In the genomic region with DNA sequence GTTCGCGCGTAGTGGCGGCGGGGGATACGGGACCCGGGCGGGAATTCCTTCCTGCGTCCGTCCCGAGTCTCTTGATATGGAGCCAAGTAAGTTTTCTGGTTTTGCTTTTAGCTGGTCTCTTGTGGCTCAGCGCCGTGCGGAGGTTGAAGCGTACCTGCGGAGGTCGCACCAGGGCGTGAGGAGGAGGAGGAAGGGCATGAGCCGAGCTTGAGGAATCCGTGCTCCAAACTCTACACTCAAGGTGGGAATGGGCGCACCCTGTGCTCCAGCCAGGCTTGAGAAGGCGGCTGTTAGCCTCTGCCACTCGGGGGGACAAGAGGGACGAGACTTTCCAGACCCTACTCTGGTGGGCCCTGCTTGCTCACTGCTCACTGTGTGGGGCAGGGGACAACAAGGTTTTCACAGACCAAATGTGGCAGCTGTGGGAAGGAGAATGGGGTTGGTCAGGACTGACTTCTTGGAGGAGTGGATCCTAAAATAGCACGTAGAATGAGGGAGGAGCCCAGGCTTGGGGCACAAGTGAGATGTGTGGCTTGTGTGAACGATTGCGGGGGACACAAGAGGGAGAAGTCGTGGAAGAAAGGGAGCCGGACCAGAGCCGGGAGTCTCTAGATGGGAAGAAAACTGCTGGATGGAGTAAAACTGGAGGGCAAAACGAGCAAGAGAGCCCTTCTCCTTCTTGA, we compare ENCODE assay signal across 8 cellular contexts. TPM values are rescaled to one million over a fixed set of nuclear protein-coding genes. Genes with fewer than 3 reads are reported as not detected.
DNase-seq lines count a peak whose midpoint lies in the region; ATAC-seq and TF ChIP-seq lines count a peak whose summit lies in the region.

No MANE protein-coding gene starts in this region.

- H3K36me3 Mint-ChIP-seq in endodermal cell (ENCODE audit: low read depth): peaks cover 23% of the 10 kb centered on the region

- TF ChIP-seq CTCF in endodermal cell (conservative IDR thresholded peaks at IDR 0.05) (peak; percentile 22), osteoblast (IDR thresholded peaks at IDR 0.05; ENCODE audit: extremely low read depth, low read depth, low read length) (no peak)

- H3K4me1 ChIP-seq in NT2/D1 (ENCODE audit: insufficient read depth, insufficient read length) (peaks cover 1% of the 10 kb centered on the region), endodermal cell (ENCODE audit: control insufficient read depth, insufficient read depth, low read length) (no peaks in the 10 kb centered on the region), osteoblast (ENCODE audit: insufficient read depth, low read length) (peaks cover 58% of the 10 kb centered on the region)

- peaks cover 52% of the 10 kb centered on the region for H4K20me1 ChIP-seq in osteoblast (ENCODE audit: insufficient read depth, low read length)

- WGBS in endodermal cell (ENCODE audit: insufficient coverage in 1 of 2, insufficient read length in 1 of 2), 2 experiments: 6 to 11% methylated on average over 25 to 31 of the region's 31 CpGs

- H3K9me3 ChIP-seq in NT2/D1 (ENCODE audit: insufficient read depth, low read length): no peaks in the 10 kb centered on the region
- no peaks in the 10 kb centered on the region for H3K9me3 ChIP-seq in endodermal cell (ENCODE audit: control insufficient read depth, low read length)
- no peaks in the 10 kb centered on the region for H3K9me3 ChIP-seq in osteoblast (ENCODE audit: low read depth, low read length)

- peak overlapping the region; percentile 96 for H3K4me3 Mint-ChIP-seq in endodermal cell

- peak; percentile 11 for ATAC-seq in GM18873 (IDR thresholded peaks at IDR 0.05; ENCODE audit: low FRiP score, unreplicated experiment)
- no peak for ATAC-seq in HG02610 (IDR thresholded peaks at IDR 0.05; ENCODE audit: unreplicated experiment)

- peaks cover 47% of the 10 kb centered on the region for H3K36me3 ChIP-seq in NT2/D1 (ENCODE audit: insufficient read depth, insufficient read length, low read length)
- peaks cover 18% of the 10 kb centered on the region for H3K36me3 ChIP-seq in endodermal cell (ENCODE audit: control insufficient read depth, insufficient read depth, low read length)
- peaks cover 29% of the 10 kb centered on the region for H3K36me3 ChIP-seq in osteoblast (ENCODE audit: insufficient read depth, low read length)

- H3K4me3 ChIP-seq in NT2/D1 (ENCODE audit: insufficient read length, low read depth) (peak overlapping the region; percentile 86), endodermal cell (ENCODE audit: low read length) (peak overlapping the region; percentile 93), osteoblast (ENCODE audit: insufficient read depth, low read length) (peak overlapping the region; percentile 93)

- H3K27me3 Mint-ChIP-seq in endodermal cell (ENCODE audit: insufficient read depth): peaks cover 20% of the 10 kb centered on the region

- DNase-seq in NT2/D1 (ENCODE audit: low read depth, low spot score) (no peak), endodermal cell (no peak), osteoblast (ENCODE audit: insufficient read length, low spot score, missing footprints) (peak; percentile 88), ecto neural progenitor cell (ENCODE audit: low spot score) (no peak), NCI-H187 treated with DMSO at 0.1 percent for 48 hours (lab: John Stamatoyannopoulos, UW) (no peak)
- DNase-seq in stimulated activated CD4-positive, alpha-beta T cell treated with anti-CD3 and anti-CD28 coated beads, Interleukin-1b, Interleukin-23, amount 100 ng/mL, for 48 hours: no peak

- peaks cover 2% of the 10 kb centered on the region for H3K27me3 ChIP-seq in NT2/D1 (ENCODE audit: insufficient read depth, insufficient read length)
- H3K27me3 ChIP-seq in endodermal cell (ENCODE audit: control insufficient read depth, insufficient read depth, low read length, poor library complexity, severe bottlenecking): peaks cover 17% of the 10 kb centered on the region
- H3K27me3 ChIP-seq in osteoblast (ENCODE audit: insufficient read depth, low read length): no peaks in the 10 kb centered on the region

- H3K27ac ChIP-seq in endodermal cell (ENCODE audit: low read depth, low read length) (no peak overlapping the region), osteoblast (ENCODE audit: low read depth, low read length) (peak overlapping the region; percentile 100)

- H3K9me3 Mint-ChIP-seq in endodermal cell: peaks cover 1% of the 10 kb centered on the region

- peak overlapping the region; percentile 88 for H3K4me2 ChIP-seq in osteoblast (ENCODE audit: insufficient read depth, low read length)

- H2AFZ ChIP-seq in osteoblast (ENCODE audit: low read length): no peak overlapping the region

- H3K9ac ChIP-seq in NT2/D1 (ENCODE audit: insufficient read length, low read depth) (peak overlapping the region; percentile 91), endodermal cell (ENCODE audit: extremely low read depth, low read length, poor library complexity, severe bottlenecking) (peak overlapping the region; percentile 92)

- peak overlapping the region; percentile 100 for H3K27ac Mint-ChIP-seq in endodermal cell

- H3K79me2 ChIP-seq in osteoblast (ENCODE audit: insufficient read depth, low read length): peaks cover 56% of the 10 kb centered on the region

- peaks cover 16% of the 10 kb centered on the region for H3K4me1 Mint-ChIP-seq in endodermal cell

RNA-seq across cellular contexts. Expression of gene ATG101, which starts 0.6 kb away (rescaled TPM):
- total RNA-seq in endodermal cell (10 to 100 TPM; 32.1 TPM), osteoblast (49.5 and 64.4 TPM in 2 replicates)
- 22.8 TPM for polyA plus RNA-seq in endodermal cell (2013, experiment 1 of 2)
- polyA plus RNA-seq in endodermal cell (2013, experiment 2 of 2): 18.9 TPM

RNA-seq across cellular contexts. Expression of gene SMIM41, which starts 9.1 kb away (rescaled TPM):
- total RNA-seq in endodermal cell (not detected), osteoblast (under 0.01 TPM in 1 of 2 replicates, not detected in the other)
- not detected for polyA plus RNA-seq in endodermal cell (2013, experiment 1 of 2)
- polyA plus RNA-seq in endodermal cell (2013, experiment 2 of 2): not detected

RNA-seq across cellular contexts. Expression of gene NR4A1, which starts 19.1 kb away (rescaled TPM):
- total RNA-seq in endodermal cell (10 to 100 TPM; 17.7 to 18.4 TPM), osteoblast (3.3 and 3.5 TPM in 2 replicates)
- 21.3 TPM for polyA plus RNA-seq in endodermal cell (2013, experiment 1 of 2)
- polyA plus RNA-seq in endodermal cell (2013, experiment 2 of 2): 17.6 TPM
